Comparison of ENCODE assay signal across 1 cellular context in the genomic region with DNA sequence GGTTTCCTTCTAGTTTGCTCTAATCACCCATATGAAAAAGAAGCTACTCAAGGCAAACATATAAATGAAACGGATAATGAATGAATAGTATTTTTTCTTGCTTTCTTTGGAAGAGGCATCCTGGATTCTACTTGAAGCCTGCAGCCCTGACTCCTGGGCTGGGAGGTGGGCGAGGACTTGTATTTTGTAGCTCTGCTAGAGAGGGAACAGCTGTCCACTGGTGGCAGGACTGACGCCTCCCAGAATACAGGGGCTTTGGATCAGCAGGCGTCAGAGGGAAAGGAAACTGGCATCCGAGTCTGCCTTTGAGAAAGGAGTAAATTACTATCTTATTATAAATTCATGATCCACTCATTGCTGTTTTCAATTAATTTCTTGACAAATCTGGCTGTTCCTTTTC.
TF ChIP-seq lines count a peak whose summit lies in the region.

No MANE protein-coding gene starts in this region.

TF ChIP-seq in WTC11, 78 proteins besides CTCF, POLR2A, EP300 and RAD21 (continued from another document):
- TF ChIP-seq TP53 (CRISPR knock-in tag; IDR thresholded peaks at IDR 0.05) (no peak), EMX1 (CRISPR knock-in tag; IDR thresholded peaks at IDR 0.05) (no peak), OVOL2 (CRISPR knock-in tag; IDR thresholded peaks at IDR 0.05; ENCODE audit: borderline replicate concordance) (no peak)
